Comparison of ENCODE assay signal across 19 cellular contexts in genomic region chr10:71254834-71255539, GRCh38. TPM values are rescaled to one million over a fixed set of nuclear protein-coding genes. Genes with fewer than 3 reads are reported as not detected.
DNase-seq lines count a peak whose midpoint lies in the region; ATAC-seq and TF ChIP-seq lines count a peak whose summit lies in the region.
"Had no signal": no experiment of that assay in that cellular context is flagged by ENCODE, and none has a peak within 500 bp of the region (broad histone marks: within the 10 kb centered on the region; RNA-seq: fewer than 3 reads in every experiment).

No MANE protein-coding gene starts in this region.

- H3K4me3 ChIP-seq in BLaER1 treated with 17β-estradiol and CSF1 and Interleukin-3, amounts not matched to agents 10 nM and 100 nM: no peak overlapping the region
- no peak overlapping the region for H3K4me3 ChIP-seq in Peyer's patch
- peak overlapping the region; percentile 1 for H3K4me3 ChIP-seq in osteoblast (ENCODE audit: insufficient read depth, low read length)
- H3K4me3 ChIP-seq: lower lobe of right lung, ovary, sigmoid colon had no signal

- peaks cover 19% of the 10 kb centered on the region for H3K79me2 ChIP-seq in osteoblast (ENCODE audit: insufficient read depth, low read length)

- H3K9me3 ChIP-seq in BLaER1 treated with 17β-estradiol and CSF1 and Interleukin-3, amounts not matched to agents 10 nM and 100 nM (replicated peaks in 1 of 11): no peaks in the 10 kb centered on the region
- no peaks in the 10 kb centered on the region for H3K9me3 ChIP-seq in Peyer's patch
- H3K9me3 ChIP-seq in osteoblast (ENCODE audit: low read depth, low read length): no peaks in the 10 kb centered on the region
- H3K9me3 ChIP-seq: lower lobe of right lung, ovary, sigmoid colon had no signal

- H3K9ac ChIP-seq in BLaER1 treated with 17β-estradiol and CSF1 and Interleukin-3, amounts not matched to agents 10 nM and 100 nM: no peak overlapping the region

- peak overlapping the region; percentile 59 for H3K4me3 Mint-ChIP-seq in endothelial cell (ENCODE audit: unreplicated experiment)
- H3K4me3 Mint-ChIP-seq: activated CD4-positive, alpha-beta T cell treated with anti-CD3 and anti-CD28 coated beads, Interleukin-2, amount 10 ng/mL, durations not matched to agents 24 days and 14 days; activated naive CD8-positive, alpha-beta T cell treated with anti-CD3 and anti-CD28 coated beads, Interleukin-2, amount 10 ng/mL, durations not matched to agents 7 days and 5 days had no signal

- H3K27me3 Mint-ChIP-seq in endothelial cell (ENCODE audit: unreplicated experiment): peaks cover 42% of the 10 kb centered on the region

- H3K9me3 Mint-ChIP-seq in endothelial cell (ENCODE audit: unreplicated experiment): no peaks in the 10 kb centered on the region
- H3K9me3 Mint-ChIP-seq: activated CD4-positive, alpha-beta T cell treated with anti-CD3 and anti-CD28 coated beads, Interleukin-2, amount 10 ng/mL, durations not matched to agents 24 days and 14 days; activated naive CD8-positive, alpha-beta T cell treated with anti-CD3 and anti-CD28 coated beads, Interleukin-2, amount 10 ng/mL, durations not matched to agents 7 days and 5 days; activated T-helper 2 cell treated with anti-CD3 and anti-CD28 coated beads, Interferon-gamma antibody, Interleukin-2, Interleukin-4, amounts not matched to agents 10 μg/mL and 5 μg/mL and 100 μg/mL, durations not matched to agents 14 hours and 24 hours and 36 hours had no signal

- H3K4me1 ChIP-seq in BLaER1 treated with 17β-estradiol and CSF1 and Interleukin-3, amounts not matched to agents 10 nM and 100 nM: peaks cover 14 to 46% (median 34%) of the 10 kb centered on the region in 10 experiments; a peak in 19 of 20 replicates
- peaks cover 0 to 64% (median 5%) of the 10 kb centered on the region in 4 donors for H3K4me1 ChIP-seq in Peyer's patch
- H3K4me1 ChIP-seq in osteoblast (ENCODE audit: insufficient read depth, low read length): peaks cover 32% of the 10 kb centered on the region

- no peaks in the 10 kb centered on the region for H3K36me3 ChIP-seq in BLaER1 treated with 17β-estradiol and CSF1 and Interleukin-3, amounts not matched to agents 10 nM and 100 nM
- H3K36me3 ChIP-seq in Peyer's patch: no peaks in the 10 kb centered on the region
- H3K36me3 ChIP-seq in osteoblast (ENCODE audit: insufficient read depth, low read length): no peaks in the 10 kb centered on the region
- H3K36me3 ChIP-seq: lower lobe of right lung, ovary, sigmoid colon had no signal

- H3K4me1 Mint-ChIP-seq in endothelial cell (ENCODE audit: unreplicated experiment): peaks cover 90% of the 10 kb centered on the region
- H3K4me1 Mint-ChIP-seq: activated CD4-positive, alpha-beta T cell treated with anti-CD3 and anti-CD28 coated beads, Interleukin-2, amount 10 ng/mL, durations not matched to agents 24 days and 14 days; activated naive CD8-positive, alpha-beta T cell treated with anti-CD3 and anti-CD28 coated beads, Interleukin-2, amount 10 ng/mL, durations not matched to agents 7 days and 5 days had no signal

- peaks cover 0 to 32% (median 0%) of the 10 kb centered on the region in 11 experiments; a peak in 5 of 22 replicates for H4K20me1 ChIP-seq in BLaER1 treated with 17β-estradiol and CSF1 and Interleukin-3, amounts not matched to agents 10 nM and 100 nM
- peaks cover 18% of the 10 kb centered on the region for H4K20me1 ChIP-seq in osteoblast (ENCODE audit: insufficient read depth, low read length)

- peaks cover 8% of the 10 kb centered on the region for H3K36me3 Mint-ChIP-seq in endothelial cell (ENCODE audit: low read depth, unreplicated experiment)
- H3K36me3 Mint-ChIP-seq: activated naive CD8-positive, alpha-beta T cell treated with anti-CD3 and anti-CD28 coated beads, Interleukin-2, amount 10 ng/mL, durations not matched to agents 7 days and 5 days had no signal

- no peaks in the 10 kb centered on the region for H3K27me3 ChIP-seq in BLaER1 treated with 17β-estradiol and CSF1 and Interleukin-3, amounts not matched to agents 10 nM and 100 nM
- no peaks in the 10 kb centered on the region for H3K27me3 ChIP-seq in Peyer's patch
- no peaks in the 10 kb centered on the region for H3K27me3 ChIP-seq in osteoblast (ENCODE audit: insufficient read depth, low read length)
- H3K27me3 ChIP-seq: ovary, sigmoid colon had no signal

- H3K4me2 ChIP-seq in BLaER1 treated with 17β-estradiol and CSF1 and Interleukin-3, amounts not matched to agents 10 nM and 100 nM: peak overlapping the region in 7 of 11 experiments; percentile 17 to 57 (median 26); a peak in 6 of 22 replicates
- H3K4me2 ChIP-seq in osteoblast (ENCODE audit: insufficient read depth, low read length): peak overlapping the region; percentile 64

- peak overlapping the region; percentile 93 for H3K27ac Mint-ChIP-seq in endothelial cell (ENCODE audit: unreplicated experiment)
- H3K27ac Mint-ChIP-seq: activated CD4-positive, alpha-beta T cell treated with anti-CD3 and anti-CD28 coated beads, Interleukin-2, amount 10 ng/mL, durations not matched to agents 24 days and 14 days; activated naive CD8-positive, alpha-beta T cell treated with anti-CD3 and anti-CD28 coated beads, Interleukin-2, amount 10 ng/mL, durations not matched to agents 7 days and 5 days; activated T-helper 2 cell treated with anti-CD3 and anti-CD28 coated beads, Interferon-gamma antibody, Interleukin-2, Interleukin-4, amounts not matched to agents 10 μg/mL and 5 μg/mL and 100 μg/mL, durations not matched to agents 14 hours and 24 hours and 36 hours had no signal

- TF ChIP-seq CTCF in Peyer's patch (IDR thresholded peaks at IDR 0.05): no peak
- no peak for TF ChIP-seq CTCF in endothelial cell (IDR thresholded peaks at IDR 0.05; ENCODE audit: unreplicated experiment)
- TF ChIP-seq CTCF in osteoblast (IDR thresholded peaks at IDR 0.05; ENCODE audit: extremely low read depth, low read depth, low read length): no peak

- no peak overlapping the region for H2AFZ ChIP-seq in osteoblast (ENCODE audit: low read length)

- no peak overlapping the region for H3K27ac ChIP-seq in BLaER1 treated with 17β-estradiol and CSF1 and Interleukin-3, amounts not matched to agents 10 nM and 100 nM
- H3K27ac ChIP-seq in Peyer's patch: peak overlapping the region in 3 of 4 donors; percentile 70 to 88 (median 84)
- H3K27ac ChIP-seq in osteoblast (ENCODE audit: low read depth, low read length): peak overlapping the region; percentile 33
- H3K27ac ChIP-seq: lower lobe of right lung, ovary had no signal

- no peak for TF ChIP-seq POLR2A in Peyer's patch (IDR thresholded peaks at IDR 0.05)

- no peak for DNase-seq in Peyer's patch
- DNase-seq in endothelial cell (ENCODE audit: low spot score): no peak
- no peak for DNase-seq in osteoblast (ENCODE audit: insufficient read length, low spot score, missing footprints)
- no peak for DNase-seq in globus pallidus (ENCODE audit: low spot score)
- DNase-seq: activated CD4-positive, alpha-beta T cell treated with anti-CD3 and anti-CD28 coated beads, Interleukin-2, amount 10 ng/mL, durations not matched to agents 24 days and 14 days; activated naive CD8-positive, alpha-beta T cell treated with anti-CD3 and anti-CD28 coated beads, Interleukin-2, amount 10 ng/mL, durations not matched to agents 7 days and 5 days; Karpas-422; lower lobe of right lung; NCI-H1048; NCI-H2107; NCI-H524 treated with DMSO at 0.1 percent for 48 hours had no signal

- no peak for ATAC-seq in GM18907 (IDR thresholded peaks at IDR 0.05; ENCODE audit: unreplicated experiment)
- ATAC-seq in GM18909 (IDR thresholded peaks at IDR 0.05; ENCODE audit: poor library complexity, unreplicated experiment): no peak
- no peak for ATAC-seq in GM19035 (IDR thresholded peaks at IDR 0.05; ENCODE audit: unreplicated experiment)

RNA-seq across cellular contexts. Expression of gene UNC5B, which starts 42.6 kb away (rescaled TPM):
- total RNA-seq in Peyer's patch (10 to 100 TPM in 3 of 4 donors, 1 to 10 TPM in 1; 5.0 to 52.5 (median 39.1) TPM), endothelial cell (ENCODE audit: unreplicated experiment) (231 TPM), osteoblast (90.8 and 135 TPM in 2 replicates)
- total RNA-seq: activated T-helper 2 cell treated with anti-CD3 and anti-CD28 coated beads, Interferon-gamma antibody, Interleukin-2, Interleukin-4, amounts not matched to agents 10 μg/mL and 5 μg/mL and 100 μg/mL, durations not matched to agents 14 hours and 24 hours and 36 hours; T-helper 1 cell treated with Interleukin-12 subunit alpha and Interleukin-12 subunit beta and Interleukin-4 antibody, amounts not matched to agents 30 ng/mL and 1 ng/mL, for 36 hours had no signal

Comparison
In these comparisons a context has a peak if more than half of its experiments do, and no peak if none do; other contexts are left out.
1. H3K27ac ChIP-seq: peak in Peyer's patch (3 of 4) and osteoblast (single experiment); none in BLaER1 treated with 17β-estradiol and CSF1 and Interleukin-3, amounts not matched to agents 10 nM and 100 nM (0 of 11).